In genomic region chr11:27303903-27304302, GRCh38 we compare ENCODE assay signal across 1 cellular context.
A peak's percentile ranks its signal among the peaks of the same experiment; 100 is the strongest.
TF ChIP-seq lines count a peak whose summit lies in the region.

No MANE protein-coding gene starts in this region.

TF ChIP-seq in HepG2, 621 proteins besides CTCF, POLR2A, EP300 and RAD21 (continued from another document):
- 0 out of 2 replicates have a peak, but pooled peaks have one; percentile 41 for TF ChIP-seq ARID5B (CRISPR knock-in tag; IDR thresholded peaks at IDR 0.05)
- TF ChIP-seq HOXD1 (CRISPR knock-in tag; IDR thresholded peaks at IDR 0.05), result no peak
- TF ChIP-seq ZFY (CRISPR knock-in tag; IDR thresholded peaks at IDR 0.05), result peak; percentile 29; the same call in 1 of the 2 replicates
- peak; percentile 51; the same call in 1 of the 2 replicates for TF ChIP-seq HNF4G (IDR thresholded peaks at IDR 0.05; ENCODE audit: borderline replicate concordance, low read depth, low read length)
- TF ChIP-seq HNF4G (CRISPR knock-in tag; IDR thresholded peaks at IDR 0.05; ENCODE audit: borderline replicate concordance, low read depth), result no peak
- no peak for TF ChIP-seq TBX3 (IDR thresholded peaks at IDR 0.05; ENCODE audit: borderline replicate concordance)
- TF ChIP-seq RCOR2 (CRISPR knock-in tag; IDR thresholded peaks at IDR 0.05), result no peak
